Comparison of ENCODE assay signal across 7 cellular contexts in the genomic region with DNA sequence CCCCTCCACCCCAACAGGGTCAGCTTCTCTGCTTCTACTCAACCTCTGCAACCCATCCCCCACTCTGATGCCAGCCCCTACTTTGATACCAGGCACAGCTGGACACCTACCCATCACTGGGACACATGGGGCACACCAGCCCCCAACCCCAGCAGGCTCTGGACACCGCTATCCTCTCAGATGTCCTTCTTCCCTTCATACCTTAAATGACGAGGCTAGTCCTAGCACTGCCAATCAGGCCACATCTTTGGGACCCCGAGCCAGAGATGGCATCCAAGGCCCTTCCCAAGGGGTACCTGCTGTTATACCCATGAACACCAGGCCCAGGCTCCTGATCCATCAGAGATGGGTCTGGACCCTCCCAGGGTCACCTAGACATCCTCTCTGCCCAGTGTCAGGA.
"Had no signal": no experiment of that assay in that cellular context is flagged by ENCODE, and none has a peak within 500 bp of the region (broad histone marks: within the 10 kb centered on the region; RNA-seq: fewer than 3 reads in every experiment).

No MANE protein-coding gene starts in this region.

- H3K4me3 ChIP-seq: neural progenitor cell, right atrium auricular region, tibial artery, uterus had no signal

- H3K4me3 Mint-ChIP-seq: activated CD4-positive, alpha-beta memory T cell treated with anti-CD3 and anti-CD28 coated beads for 36 hours; activated T-cell treated with anti-CD3 and anti-CD28 coated beads, Interleukin-2, amount 50 U/mL, for 72 hours; neural progenitor cell; stimulated activated memory B cell treated with anti-CD40 and anti-IgM and Interleukin-4, amounts not matched to agents 10 μg/mL and 1 μg/mL and 100 μg/mL, for 72 hours had no signal

- H3K27me3 ChIP-seq: neural progenitor cell, right atrium auricular region, tibial artery, uterus had no signal

- H2AFZ ChIP-seq: neural progenitor cell had no signal

- H3K4me1 ChIP-seq: uterus had no signal

- H3K27me3 Mint-ChIP-seq: activated CD4-positive, alpha-beta memory T cell treated with anti-CD3 and anti-CD28 coated beads for 36 hours; stimulated activated memory B cell treated with anti-CD40 and anti-IgM and Interleukin-4, amounts not matched to agents 10 μg/mL and 1 μg/mL and 100 μg/mL, for 72 hours had no signal

- H3K36me3 ChIP-seq: neural progenitor cell, right atrium auricular region, tibial artery, uterus had no signal

- H3K27ac ChIP-seq: neural progenitor cell, tibial artery, uterus had no signal

- H3K9me3 ChIP-seq: right atrium auricular region, tibial artery, uterus had no signal

- H3K9ac ChIP-seq: neural progenitor cell had no signal

- H3K36me3 Mint-ChIP-seq: stimulated activated memory B cell treated with anti-CD40 and anti-IgM and Interleukin-4, amounts not matched to agents 10 μg/mL and 1 μg/mL and 100 μg/mL, for 72 hours had no signal

- H3K9me3 Mint-ChIP-seq: activated CD4-positive, alpha-beta memory T cell treated with anti-CD3 and anti-CD28 coated beads for 36 hours; activated T-cell treated with anti-CD3 and anti-CD28 coated beads, Interleukin-2, amount 50 U/mL, for 72 hours; neural progenitor cell; stimulated activated memory B cell treated with anti-CD40 and anti-IgM and Interleukin-4, amounts not matched to agents 10 μg/mL and 1 μg/mL and 100 μg/mL, for 72 hours had no signal

- H3K27ac Mint-ChIP-seq: activated CD4-positive, alpha-beta memory T cell treated with anti-CD3 and anti-CD28 coated beads for 36 hours; activated T-cell treated with anti-CD3 and anti-CD28 coated beads, Interleukin-2, amount 50 U/mL, for 72 hours; stimulated activated memory B cell treated with anti-CD40 and anti-IgM and Interleukin-4, amounts not matched to agents 10 μg/mL and 1 μg/mL and 100 μg/mL, for 72 hours had no signal

- H3K4me2 ChIP-seq: neural progenitor cell had no signal
